ENCODE assay signal across 8 cellular contexts in the genomic region with DNA sequence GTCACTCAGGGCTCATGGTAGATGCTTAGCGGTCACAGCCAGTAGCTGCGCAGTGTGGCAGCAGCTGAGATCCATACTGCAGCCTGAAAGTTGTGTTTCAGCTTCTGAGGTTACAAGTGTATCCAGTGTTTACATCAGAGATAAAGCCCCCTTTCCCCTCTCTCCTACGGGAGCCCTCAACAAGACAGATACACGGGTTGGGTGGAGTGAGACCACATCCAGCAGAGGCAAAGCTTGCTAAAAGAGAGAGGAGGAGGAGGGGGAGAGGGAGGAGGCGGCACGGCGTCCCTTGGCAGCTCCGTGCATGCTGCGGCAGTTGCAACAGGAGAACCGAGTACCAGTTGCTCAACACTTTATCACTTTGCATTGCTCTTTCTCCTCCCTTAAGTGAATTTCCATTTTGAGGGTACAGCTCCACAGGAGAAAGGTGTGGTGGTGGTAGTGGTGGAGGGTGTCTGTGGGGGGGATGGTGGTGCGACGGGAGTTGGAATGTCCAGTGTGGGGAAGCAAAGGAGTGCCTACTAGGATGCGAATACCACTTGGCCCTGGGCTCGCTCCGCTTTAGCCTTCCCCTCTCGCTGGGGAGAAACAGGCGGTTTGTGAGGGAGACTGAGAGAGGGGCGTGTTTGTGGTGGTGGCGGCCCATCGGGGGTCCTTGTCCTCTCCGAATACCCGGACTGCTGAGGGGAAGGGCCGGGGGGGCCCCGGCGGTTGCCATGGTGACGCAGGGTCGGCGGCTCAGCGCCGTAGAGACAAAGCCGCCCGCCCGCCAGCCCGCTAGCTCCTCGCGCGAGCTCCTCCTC. TPM values are rescaled to one million over a fixed set of nuclear protein-coding genes. Genes with fewer than 3 reads are reported as not detected.
DNase-seq lines count a peak whose midpoint lies in the region; ATAC-seq and TF ChIP-seq lines count a peak whose summit lies in the region.

No MANE protein-coding gene starts in this region.

- peak overlapping the region; percentile 78 for H2AFZ ChIP-seq in GM23248

- H3K4me1 ChIP-seq in GM23248 (ENCODE audit: insufficient read depth): peaks cover 9% of the 10 kb centered on the region

- peaks cover 13% of the 10 kb centered on the region for H3F3A ChIP-seq in GM23248 (ENCODE audit: insufficient read depth)

- H3K9ac ChIP-seq in GM23248: peak overlapping the region; percentile 76

- POLR2A ChIA-PET in AG04450 (lab: Yijun Ruan, JAX): interaction anchor here (0.6 to 2.0 kb wide), 7 partner anchors 15 to 495 kb away, joined by 3 to 15 read pairs (median 4); no protein-coding TSS in a partner anchor

- intact Hi-C loops in head of caudate nucleus (cut with DNase I): no loop called here
- intact Hi-C loops in posterior vena cava (cut with DNase I): no loop called here

- no peaks in the 10 kb centered on the region for H3K36me3 ChIP-seq in GM23248 (ENCODE audit: low read depth)

- H3K9me3 ChIP-seq in AG04450 (ENCODE audit: control insufficient read depth, insufficient read depth, low read length) (no peaks in the 10 kb centered on the region), GM23248 (ENCODE audit: low read depth) (no peaks in the 10 kb centered on the region)

- H3K27ac ChIP-seq in AG04450 (ENCODE audit: low read depth, low read length): peak overlapping the region; percentile 62
- H3K27ac ChIP-seq in GM23248: peak overlapping the region; percentile 64

- no peaks in the 10 kb centered on the region for H3K9me2 ChIP-seq in GM23248 (ENCODE audit: insufficient read depth)

- WGBS in GM23248 (ENCODE audit: low coverage in 1 of 2, low lambda C conversion rate in 2 of 2, missing lambda C conversion rate in 2 of 2), 2 experiments: 4 to 5% methylated on average over 18 to 30 of the region's 37 CpGs

- no peak for TF ChIP-seq CTCF in AG04450 (IDR thresholded peaks at IDR 0.05; ENCODE audit: low read depth, low read length)

- no peaks in the 10 kb centered on the region for H4K20me1 ChIP-seq in GM23248 (ENCODE audit: insufficient read depth)

- H3K4me2 ChIP-seq in GM23248 (ENCODE audit: unreplicated experiment): peak overlapping the region; percentile 88

- ATAC-seq in HG03469 (IDR thresholded peaks at IDR 0.05; ENCODE audit: unreplicated experiment) (no peak), HG03139 (IDR thresholded peaks at IDR 0.05; ENCODE audit: unreplicated experiment) (no peak)

- H3K79me2 ChIP-seq in GM23248 (ENCODE audit: insufficient read depth): 0 out of 2 replicates have a peak, but pooled peaks cover 6% of the 10 kb centered on the region

- H3K4me3 ChIP-seq in AG04450 (ENCODE audit: low read depth, low read length): peak overlapping the region; percentile 63
- peak overlapping the region; percentile 83 for H3K4me3 ChIP-seq in GM23248

- in situ Hi-C loops in GM23248 (cut with MboI): no loop called here

- CTCF ChIA-PET in AG04450 (lab: Charles Lee): interaction anchor here (1.2 to 6.5 kb wide), 6 partner anchors 11 to 142 kb away, joined by 3 to 73 read pairs (median 6); no protein-coding TSS in a partner anchor

- DNase-seq in AG04450 (ENCODE audit: low read depth, low spot score): no peak
- DNase-seq in GM23248: peak; percentile 84
- DNase-seq in NCI-H69 (lab: John Stamatoyannopoulos, UW): peak; percentile 99
- DNase-seq in activated gamma-delta T cell (lab: John Stamatoyannopoulos, UW): peak; percentile 19
- DNase-seq in head of caudate nucleus: peak in 32 of 42 donors; percentile 7 to 63 (median 38)
- DNase-seq in posterior vena cava (ENCODE audit: low spot score): peak; percentile 80

- H3K27me3 ChIP-seq in AG04450 (ENCODE audit: control insufficient read depth, insufficient read depth, low read length) (no peaks in the 10 kb centered on the region), GM23248 (replicated peaks; ENCODE audit: insufficient read depth) (no peaks in the 10 kb centered on the region)

RNA-seq across cellular contexts. Expression of a gene that starts 0.4 kb away (rescaled TPM):
- polyA plus RNA-seq in AG04450 (2011; rRNA removed) (11.9 and 12.4 TPM in 2 replicates), GM23248 (2016; fragmentation: Nextera tagmentation; extraction: Ambion mirVana) (1.8 and 2.0 TPM in 2 replicates)
- 11.5 and 17.0 TPM in 2 replicates for polyA minus RNA-seq in AG04450 (2011; rRNA and poly(A)+ RNA removed)
- 2.3 and 2.7 TPM in 2 replicates for total RNA-seq in GM23248 (2014; rRNA removed; shearing (Covaris generic))
- total RNA-seq in posterior vena cava: under 1 TPM; 0.24 to 0.37 TPM
